Comparison of ENCODE assay signal across 9 cellular contexts in genomic region chr10:133441356-133441755, GRCh38. TPM values are rescaled to one million over a fixed set of nuclear protein-coding genes. Genes with fewer than 3 reads are reported as not detected.
"Had no signal": no experiment of that assay in that cellular context is flagged by ENCODE, and none has a peak within 500 bp of the region (broad histone marks: within the 10 kb centered on the region; RNA-seq: fewer than 3 reads in every experiment).

No MANE protein-coding gene starts in this region.

RNA-seq across cellular contexts. Expression of gene SPRN, which starts 16.9 kb away (rescaled TPM):
- total RNA-seq: activated CD4-positive, alpha-beta T cell treated with anti-CD3 and anti-CD28 coated beads, Interleukin-2, amount 10 ng/mL, durations not matched to agents 24 days and 14 days; activated CD8-positive, alpha-beta T cell treated with anti-CD3 and anti-CD28 coated beads for 36 hours; activated naive CD4-positive, alpha-beta T cell treated with anti-CD3 and anti-CD28 coated beads for 36 hours; activated naive CD4-positive, alpha-beta T cell treated with anti-CD3 and anti-CD28 coated beads, Interleukin-2, amount 50 U/mL, for 72 hours; M059J; OCI-LY7; PC-9; Right ventricle myocardium inferior; T-helper 1 cell treated with Interleukin-12 subunit alpha and Interleukin-12 subunit beta and Interleukin-4 antibody, amounts not matched to agents 30 ng/mL and 1 ng/mL, for 36 hours had no signal
